In the genomic region with DNA sequence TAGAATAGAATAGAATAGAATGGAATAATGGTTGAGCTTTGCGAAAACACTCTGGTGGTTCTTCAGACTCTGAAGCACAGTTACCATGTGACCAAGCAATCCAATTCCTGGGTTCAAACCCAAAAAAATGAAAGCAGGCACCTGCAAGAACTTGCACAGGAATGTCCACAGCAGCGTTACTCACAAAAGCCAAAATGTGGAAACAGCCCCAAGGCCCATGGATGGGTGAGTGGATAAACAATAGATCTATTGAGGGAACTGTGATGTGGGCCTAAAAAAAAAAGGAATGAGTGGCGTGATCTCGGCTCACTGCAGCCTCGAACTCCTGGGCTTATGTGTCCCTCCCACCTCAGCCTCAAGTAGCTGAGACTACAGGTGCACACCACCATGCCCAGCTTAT, we compare ENCODE assay signal across 19 cellular contexts.
"Had no signal": no experiment of that assay in that cellular context is flagged by ENCODE, and none has a peak within 500 bp of the region (broad histone marks: within the 10 kb centered on the region; RNA-seq: fewer than 3 reads in every experiment).

No MANE protein-coding gene starts in this region.

- ATAC-seq: HepG2, SK-N-SH treated with all-trans-retinoic acid at 6 μM for 48 hours had no signal

- DNase-seq: IMR-90, Karpas-422, KG1, MM.1S, NCI-H1092 treated with DMSO at 0.1 percent for 48 hours, NCI-H1436, NCI-H187, NCI-H2029, NCI-H2081 treated with DMSO at 0.1 percent for 48 hours, NCI-H2171, NCI-H226, NCI-H446, NCI-H524 treated with DMSO at 0.1 percent for 48 hours, NCI-H774, RPMI8226, SHP77 had no signal

- FAIRE-seq: HepG2, RCC 7860 had no signal
